ENCODE assay signal across 29 cellular contexts in genomic region chr12:81670759-81671158, GRCh38.
"Had no signal": no experiment of that assay in that cellular context is flagged by ENCODE, and none has a peak within 500 bp of the region (broad histone marks: within the 10 kb centered on the region; RNA-seq: fewer than 3 reads in every experiment).

No MANE protein-coding gene starts in this region.

- H3K27me3 ChIP-seq: colonic mucosa, dorsolateral prefrontal cortex, esophagus muscularis mucosa, esophagus squamous epithelium, foreskin keratinocyte, gastrocnemius medialis, gastroesophageal sphincter, heart left ventricle, heart right ventricle had no signal

- H3K36me3 ChIP-seq: colonic mucosa, esophagus muscularis mucosa, esophagus squamous epithelium, gastrocnemius medialis, gastroesophageal sphincter, heart left ventricle, heart right ventricle had no signal

- H3K4me1 Mint-ChIP-seq: endodermal cell had no signal

- H3K9me3 Mint-ChIP-seq: dendritic cell treated with granulocyte-macrophage colony-stimulating factor and Interleukin-4, amounts not matched to agents 40 ng/mL and 50 ng/mL, for 4 days; endodermal cell had no signal

- DNase-seq: colonic mucosa; cortex of kidney; dermis blood vessel endothelial cell; dorsolateral prefrontal cortex; effector CD4-positive, alpha-beta T cell; effector CD8-positive, alpha-beta T cell; effector memory CD4-positive, alpha-beta T cell; effector memory CD8-positive, alpha-beta T cell; endodermal cell; erythroblast; esophagus squamous epithelium; foreskin fibroblast; foreskin keratinocyte; foreskin melanocyte; gastrocnemius medialis; glutamatergic neuron; head of caudate nucleus; heart left ventricle; heart right ventricle had no signal

- FAIRE-seq: colon, endometrium, endothelial cell of umbilical vein, frontal cortex had no signal

- H3K27ac ChIP-seq: colonic mucosa, coronary artery, dorsolateral prefrontal cortex, epithelial cell of prostate, esophagus muscularis mucosa, esophagus squamous epithelium, foreskin keratinocyte, gastrocnemius medialis, gastroesophageal sphincter, heart left ventricle, heart right ventricle had no signal

- H3K9me3 ChIP-seq: colonic mucosa, esophagus muscularis mucosa, esophagus squamous epithelium, gastrocnemius medialis, gastroesophageal sphincter, heart left ventricle, heart right ventricle had no signal

- ATAC-seq: effector memory CD8-positive, alpha-beta T cell; esophagus mucosa; foreskin keratinocyte; gastrocnemius medialis; gastroesophageal sphincter; heart left ventricle; heart right ventricle had no signal

- H3K4me3 Mint-ChIP-seq: dendritic cell treated with granulocyte-macrophage colony-stimulating factor and Interleukin-4, amounts not matched to agents 40 ng/mL and 50 ng/mL, for 4 days; effector memory CD8-positive, alpha-beta T cell; endodermal cell had no signal

- H3K4me1 ChIP-seq: colonic mucosa, esophagus muscularis mucosa, esophagus squamous epithelium, foreskin keratinocyte, gastrocnemius medialis, gastroesophageal sphincter, heart left ventricle, heart right ventricle had no signal

- H3K27me3 Mint-ChIP-seq: dendritic cell treated with granulocyte-macrophage colony-stimulating factor and Interleukin-4, amounts not matched to agents 40 ng/mL and 50 ng/mL, for 4 days; effector memory CD8-positive, alpha-beta T cell had no signal

- H3K27ac Mint-ChIP-seq: dendritic cell treated with granulocyte-macrophage colony-stimulating factor and Interleukin-4, amounts not matched to agents 40 ng/mL and 50 ng/mL, for 4 days; effector memory CD8-positive, alpha-beta T cell; endodermal cell had no signal

- H3K4me3 ChIP-seq: colonic mucosa, coronary artery, dorsolateral prefrontal cortex, esophagus muscularis mucosa, esophagus squamous epithelium, gastrocnemius medialis, gastroesophageal sphincter, heart left ventricle, heart right ventricle had no signal
